ENCODE assay signal across 18 cellular contexts in genomic region chr19:29315566-29315965, GRCh38.
"Had no signal": no experiment of that assay in that cellular context is flagged by ENCODE, and none has a peak within 500 bp of the region (broad histone marks: within the 10 kb centered on the region; RNA-seq: fewer than 3 reads in every experiment).

No MANE protein-coding gene starts in this region.

- DNase-seq: activated CD4-positive, alpha-beta T cell treated with anti-CD3 and anti-CD28 coated beads for 4 hours; activated CD4-positive, alpha-beta T cell treated with anti-CD3 and anti-CD28 coated beads, Interleukin-2, amount 50 U/mL, for 48 hours; activated CD8-positive, alpha-beta memory T cell treated with anti-CD3 and anti-CD28 coated beads, Interleukin-2, amount 50 U/mL, for 4 hours; activated gamma-delta T cell; activated naive CD4-positive, alpha-beta T cell treated with anti-CD3 and anti-CD28 coated beads, Interleukin-2, amount 10 ng/mL, durations not matched to agents 7 days and 5 days; activated naive CD8-positive, alpha-beta T cell treated with anti-CD3 and anti-CD28 coated beads, Interleukin-2, amount 10 ng/mL, durations not matched to agents 7 days and 5 days; activated T-cell treated with anti-CD3 and anti-CD28 coated beads, Interleukin-2, amount 50 U/mL, for 1 hour; brain microvascular endothelial cell; dorsolateral prefrontal cortex; effector memory CD4-positive, alpha-beta T cell; left lung; lower lobe of right lung; mesenchymal stem cell; natural killer cell; right lobe of liver; stimulated activated CD4-positive, alpha-beta T cell treated with anti-CD3 and anti-CD28 coated beads, Interleukin-2, amount 100 ng/mL, for 48 hours; stimulated activated naive CD4-positive, alpha-beta T cell treated with Interleukin-2 at 50 U/mL for 16 hours had no signal

- H3K4me3 Mint-ChIP-seq: activated naive CD4-positive, alpha-beta T cell treated with anti-CD3 and anti-CD28 coated beads, Interleukin-2, amount 10 ng/mL, durations not matched to agents 7 days and 5 days; activated naive CD8-positive, alpha-beta T cell treated with anti-CD3 and anti-CD28 coated beads, Interleukin-2, amount 10 ng/mL, durations not matched to agents 7 days and 5 days; activated T-helper 1 cell treated with anti-CD3 and anti-CD28 coated beads, Interleukin-12 subunit alpha, Interleukin-12 subunit beta, Interleukin-2, Interleukin-4 antibody, amounts not matched to agents 30 ng/mL and 10 ng/mL and 1 ng/mL, durations not matched to agents 14 hours and 24 hours and 36 hours; natural killer cell had no signal

- H3K4me1 Mint-ChIP-seq: activated naive CD4-positive, alpha-beta T cell treated with anti-CD3 and anti-CD28 coated beads, Interleukin-2, amount 10 ng/mL, durations not matched to agents 7 days and 5 days; activated naive CD8-positive, alpha-beta T cell treated with anti-CD3 and anti-CD28 coated beads, Interleukin-2, amount 10 ng/mL, durations not matched to agents 7 days and 5 days; natural killer cell had no signal

- ATAC-seq: left lung, lower lobe of right lung, natural killer cell, right lobe of liver had no signal

- H3K27ac Mint-ChIP-seq: activated naive CD4-positive, alpha-beta T cell treated with anti-CD3 and anti-CD28 coated beads, Interleukin-2, amount 10 ng/mL, durations not matched to agents 7 days and 5 days; activated naive CD8-positive, alpha-beta T cell treated with anti-CD3 and anti-CD28 coated beads, Interleukin-2, amount 10 ng/mL, durations not matched to agents 7 days and 5 days; activated T-helper 1 cell treated with anti-CD3 and anti-CD28 coated beads, Interleukin-12 subunit alpha, Interleukin-12 subunit beta, Interleukin-2, Interleukin-4 antibody, amounts not matched to agents 30 ng/mL and 10 ng/mL and 1 ng/mL, durations not matched to agents 14 hours and 24 hours and 36 hours; natural killer cell had no signal

- H3K9me3 Mint-ChIP-seq: activated naive CD4-positive, alpha-beta T cell treated with anti-CD3 and anti-CD28 coated beads, Interleukin-2, amount 10 ng/mL, durations not matched to agents 7 days and 5 days; activated naive CD8-positive, alpha-beta T cell treated with anti-CD3 and anti-CD28 coated beads, Interleukin-2, amount 10 ng/mL, durations not matched to agents 7 days and 5 days; activated T-helper 1 cell treated with anti-CD3 and anti-CD28 coated beads, Interleukin-12 subunit alpha, Interleukin-12 subunit beta, Interleukin-2, Interleukin-4 antibody, amounts not matched to agents 30 ng/mL and 10 ng/mL and 1 ng/mL, durations not matched to agents 14 hours and 24 hours and 36 hours; natural killer cell had no signal

- H3K36me3 Mint-ChIP-seq: activated naive CD4-positive, alpha-beta T cell treated with anti-CD3 and anti-CD28 coated beads, Interleukin-2, amount 10 ng/mL, durations not matched to agents 7 days and 5 days; activated naive CD8-positive, alpha-beta T cell treated with anti-CD3 and anti-CD28 coated beads, Interleukin-2, amount 10 ng/mL, durations not matched to agents 7 days and 5 days; natural killer cell had no signal
